ENCODE assay signal across 10 cellular contexts in the genomic region with DNA sequence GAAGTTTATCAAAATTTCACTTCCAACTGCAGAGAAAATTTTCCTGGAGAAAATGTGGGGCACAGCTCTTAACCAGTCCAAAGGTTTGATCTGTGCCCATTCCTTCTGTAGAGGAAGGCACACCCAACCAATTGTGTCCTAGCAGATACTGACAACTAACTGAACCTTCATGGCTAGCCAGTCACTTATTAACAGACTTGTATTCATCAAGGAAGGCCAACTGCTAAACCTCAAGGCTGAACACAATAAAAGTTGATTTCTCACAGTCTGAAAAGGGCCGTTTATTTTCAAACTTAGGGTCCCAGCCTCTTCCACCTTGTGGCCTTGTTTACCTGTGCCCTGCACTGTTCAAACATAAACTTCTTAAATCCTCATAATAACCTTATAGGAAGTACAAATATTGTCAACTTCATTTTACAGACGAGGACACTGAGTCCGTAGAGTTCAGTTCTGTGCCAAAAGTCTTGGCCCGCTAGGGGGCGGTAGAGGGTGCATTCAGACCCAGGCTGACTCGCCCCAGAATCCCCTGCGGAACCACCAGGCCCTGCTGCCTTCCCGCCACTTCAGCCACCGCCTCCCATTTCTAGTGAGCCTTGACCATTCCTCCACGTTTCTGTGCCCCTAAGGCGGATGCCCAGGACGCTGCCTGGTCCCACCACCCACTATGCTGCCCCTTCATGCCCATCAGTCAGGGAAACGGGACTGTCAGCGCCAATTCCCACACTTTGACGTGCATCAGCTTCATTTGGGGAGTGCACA. TPM values are rescaled to one million over a fixed set of nuclear protein-coding genes. Genes with fewer than 3 reads are reported as not detected.
DNase-seq lines count a peak whose midpoint lies in the region; ATAC-seq and TF ChIP-seq lines count a peak whose summit lies in the region.
"Had no signal": no experiment of that assay in that cellular context is flagged by ENCODE, and none has a peak within 500 bp of the region (broad histone marks: within the 10 kb centered on the region; RNA-seq: fewer than 3 reads in every experiment).

No MANE protein-coding gene starts in this region.

- no peaks in the 10 kb centered on the region for H3K9me3 Mint-ChIP-seq in activated CD4-positive, alpha-beta memory T cell treated with anti-CD3 and anti-CD28 coated beads, Interleukin-2, amount 10 ng/mL, durations not matched to agents 7 days and 5 days

- H3K27me3 ChIP-seq in mesenchymal stem cell (ENCODE audit: control insufficient read depth in 1 of 2, insufficient read depth in 1 of 2, low read length in 2 of 2) = peaks cover 0 to 53% of the 10 kb centered on the region in 2 experiments

- H4K8ac ChIP-seq in mesenchymal stem cell (ENCODE audit: low read length) = no peak overlapping the region

- no peak overlapping the region for H3K23ac ChIP-seq in mesenchymal stem cell (ENCODE audit: low read length in 2 of 2)

- H2BK5ac ChIP-seq in mesenchymal stem cell (ENCODE audit: low read depth, low read length, poor library complexity, severe bottlenecking) = no peak overlapping the region

- H3K27me3 Mint-ChIP-seq in activated CD4-positive, alpha-beta memory T cell treated with anti-CD3 and anti-CD28 coated beads, Interleukin-2, amount 10 ng/mL, durations not matched to agents 7 days and 5 days = peaks cover 30% of the 10 kb centered on the region

- peak; percentile 24 for DNase-seq in activated CD4-positive, alpha-beta memory T cell treated with anti-CD3 and anti-CD28 coated beads, Interleukin-2, amount 10 ng/mL, durations not matched to agents 7 days and 5 days
- DNase-seq in mesenchymal stem cell = no peak
- DNase-seq in omental fat pad (ENCODE audit: low spot score) = no peak
- DNase-seq: NCI-H2081 had no signal

- no peak overlapping the region for H2AFZ ChIP-seq in mesenchymal stem cell (ENCODE audit: low read depth, low read length)

- no peaks in the 10 kb centered on the region for H3K79me1 ChIP-seq in mesenchymal stem cell (replicated peaks; ENCODE audit: low read length, poor library complexity, severe bottlenecking)

- no peak overlapping the region for H4K91ac ChIP-seq in mesenchymal stem cell (ENCODE audit: low read length)

- H3K4me1 ChIP-seq in mesenchymal stem cell (ENCODE audit: control insufficient read depth, insufficient read depth, low read depth, low read length) = peaks cover 23% of the 10 kb centered on the region

- H3K4me1 Mint-ChIP-seq in activated CD4-positive, alpha-beta memory T cell treated with anti-CD3 and anti-CD28 coated beads, Interleukin-2, amount 10 ng/mL, durations not matched to agents 7 days and 5 days = no peaks in the 10 kb centered on the region

- H3K36me3 Mint-ChIP-seq in activated CD4-positive, alpha-beta memory T cell treated with anti-CD3 and anti-CD28 coated beads, Interleukin-2, amount 10 ng/mL, durations not matched to agents 7 days and 5 days (ENCODE audit: low read depth) = no peaks in the 10 kb centered on the region

- H3K4ac ChIP-seq in mesenchymal stem cell (ENCODE audit: low read depth in 1 of 2, low read length in 2 of 2) = no peak overlapping the region

- H2BK15ac ChIP-seq in mesenchymal stem cell (ENCODE audit: low read depth, poor library complexity, severe bottlenecking) = no peak overlapping the region

- no peak overlapping the region for H3K27ac Mint-ChIP-seq in activated CD4-positive, alpha-beta memory T cell treated with anti-CD3 and anti-CD28 coated beads, Interleukin-2, amount 10 ng/mL, durations not matched to agents 7 days and 5 days

- H3K9ac ChIP-seq in mesenchymal stem cell (ENCODE audit: low read length) = no peak overlapping the region

- peak overlapping the region; percentile 11 for H2AK5ac ChIP-seq in mesenchymal stem cell (ENCODE audit: low read length, severe bottlenecking)

- no peaks in the 10 kb centered on the region for H3K36me3 ChIP-seq in mesenchymal stem cell (ENCODE audit: control insufficient read depth in 1 of 2, insufficient read depth in 2 of 2, low read depth in 1 of 2, low read length in 2 of 2)

- WGBS in mesenchymal stem cell = 59% methylated on average over 12 of the region's 15 CpGs

- peak; percentile 71 for TF ChIP-seq CTCF in C4-2B (conservative IDR thresholded peaks at IDR 0.05)
- TF ChIP-seq CTCF in GM12874 (IDR thresholded peaks at IDR 0.05; ENCODE audit: insufficient read depth, low read depth, low read length) = peak; percentile 60
- TF ChIP-seq CTCF in omental fat pad (IDR thresholded peaks at IDR 0.05) = no peak

- H3K4me2 ChIP-seq in mesenchymal stem cell (ENCODE audit: low read length, poor library complexity, severe bottlenecking) = no peak overlapping the region

- H3K9me3 ChIP-seq in mesenchymal stem cell (ENCODE audit: control insufficient read depth, low read length) = no peaks in the 10 kb centered on the region

- H2BK12ac ChIP-seq in mesenchymal stem cell (ENCODE audit: low read length in 2 of 2) = no peak overlapping the region

- H3K27ac ChIP-seq in C4-2B (no peak overlapping the region), mesenchymal stem cell (ENCODE audit: low read length, poor library complexity, severe bottlenecking) (peak overlapping the region; percentile 14)

- no peak overlapping the region for H3K18ac ChIP-seq in mesenchymal stem cell (ENCODE audit: low read depth in 1 of 2, low read length in 2 of 2)

- H3K4me3 ChIP-seq in mesenchymal stem cell (ENCODE audit: insufficient read depth in 1 of 2, low read depth in 1 of 2, low read length in 2 of 2) = no peak overlapping the region
- H3K4me3 ChIP-seq: lung had no signal

- no peak overlapping the region for H3K4me3 Mint-ChIP-seq in activated CD4-positive, alpha-beta memory T cell treated with anti-CD3 and anti-CD28 coated beads, Interleukin-2, amount 10 ng/mL, durations not matched to agents 7 days and 5 days

- H2BK120ac ChIP-seq in mesenchymal stem cell (ENCODE audit: low read depth, low read length) = no peak overlapping the region

- no peak for ATAC-seq in omental fat pad (ENCODE audit: low FRiP score)
- no peak for ATAC-seq in GM19397 (IDR thresholded peaks at IDR 0.05; ENCODE audit: unreplicated experiment)
- ATAC-seq in GM21576 (IDR thresholded peaks at IDR 0.05; ENCODE audit: unreplicated experiment) = no peak
- ATAC-seq in HG02763 (IDR thresholded peaks at IDR 0.05; ENCODE audit: unreplicated experiment) = no peak

- H3K14ac ChIP-seq in mesenchymal stem cell (ENCODE audit: low read length in 2 of 2) = no peak overlapping the region

- CTCF ChIA-PET in activated CD4-positive, alpha-beta memory T cell treated with anti-CD3 and anti-CD28 coated beads, Interleukin-2, amount 10 ng/mL, durations not matched to agents 7 days and 5 days (lab: Charles Lee) = interaction anchor here (0.6 to 2.1 kb wide), 2 partner anchors 13 to 205 kb away, joined by 3 to 4 read pairs; no protein-coding TSS in a partner anchor

- POLR2A ChIA-PET in activated CD4-positive, alpha-beta memory T cell treated with anti-CD3 and anti-CD28 coated beads, Interleukin-2, amount 10 ng/mL, durations not matched to agents 7 days and 5 days (lab: Charles Lee) = no interaction called here

RNA-seq across cellular contexts. Expression of a gene that starts 19.3 kb away (rescaled TPM):
- not detected for total RNA-seq in activated CD4-positive, alpha-beta memory T cell treated with anti-CD3 and anti-CD28 coated beads, Interleukin-2, amount 10 ng/mL, durations not matched to agents 7 days and 5 days
- 0.06 TPM for polyA plus RNA-seq in mesenchymal stem cell (2013, experiment 1 of 2)
- polyA plus RNA-seq in mesenchymal stem cell (2013, experiment 2 of 2) = 0.01 TPM
- total RNA-seq in omental fat pad = not detected

Comparison
In these comparisons a context has a peak if more than half of its experiments do, and no peak if none do; other contexts are left out.
1. CTCF ChIP-seq: peak in C4-2B (single experiment) and GM12874 (single experiment); none in omental fat pad (0 of 3).